ENCODE assay signal across 12 cellular contexts in the genomic region with DNA sequence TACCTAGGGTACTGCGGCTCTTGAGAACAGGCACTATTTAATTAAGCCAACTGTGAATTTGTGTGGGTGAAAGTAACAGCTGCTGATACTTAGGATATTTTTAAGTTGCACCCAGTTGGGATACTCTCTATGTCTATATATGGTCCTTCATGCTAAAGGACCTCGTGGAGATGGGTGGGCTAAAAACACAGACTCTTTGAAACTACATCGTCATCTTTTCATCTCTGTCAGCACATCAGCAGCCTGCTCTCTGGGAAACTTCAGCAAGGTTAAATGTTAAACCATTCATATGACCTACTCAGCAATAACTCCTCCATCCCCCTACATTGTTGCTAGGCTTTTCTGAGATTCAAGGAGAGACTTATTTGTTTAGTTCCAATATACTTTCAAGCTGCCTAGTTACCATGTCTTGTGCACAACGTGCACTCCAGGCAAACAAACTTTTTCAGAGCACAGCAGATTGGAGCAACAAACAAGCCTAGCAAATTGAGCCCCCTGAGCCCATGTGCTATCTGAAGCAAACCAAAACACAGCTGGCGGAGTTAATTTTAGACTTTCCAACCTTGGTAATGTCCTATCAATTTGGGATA. TPM values are rescaled to one million over a fixed set of nuclear protein-coding genes. Genes with fewer than 3 reads are reported as not detected.
A peak's percentile ranks its signal among the peaks of the same experiment; 100 is the strongest.
DNase-seq lines count a peak whose midpoint lies in the region; ATAC-seq and TF ChIP-seq lines count a peak whose summit lies in the region.
"Had no signal": no experiment of that assay in that cellular context is flagged by ENCODE, and none has a peak within 500 bp of the region (broad histone marks: within the 10 kb centered on the region; RNA-seq: fewer than 3 reads in every experiment).

No MANE protein-coding gene starts in this region.

- H3K9me3 Mint-ChIP-seq in endothelial cell (ENCODE audit: unreplicated experiment), result no peaks in the 10 kb centered on the region
- no peaks in the 10 kb centered on the region for H3K9me3 Mint-ChIP-seq in T-helper 2 cell treated with Interferon-gamma antibody and Interleukin-4, amounts not matched to agents 5 μg/mL and 100 μg/mL, for 36 hours
- H3K9me3 Mint-ChIP-seq in activated T-helper 2 cell treated with anti-CD3 and anti-CD28 coated beads, Interferon-gamma antibody, Interleukin-2, Interleukin-4, amounts not matched to agents 10 μg/mL and 5 μg/mL and 100 μg/mL, durations not matched to agents 14 hours and 24 hours and 36 hours, result no peaks in the 10 kb centered on the region

- no peaks in the 10 kb centered on the region for H3K4me1 ChIP-seq in osteoblast (ENCODE audit: insufficient read depth, low read length)

- H3K27me3 ChIP-seq in osteoblast (ENCODE audit: insufficient read depth, low read length), result no peaks in the 10 kb centered on the region

- intact Hi-C loops in activated T-helper 2 cell treated with anti-CD3 and anti-CD28 coated beads, Interferon-gamma antibody, Interleukin-2, Interleukin-4, amounts not matched to agents 10 μg/mL and 5 μg/mL and 100 μg/mL, durations not matched to agents 14 hours and 24 hours and 36 hours (cut with micrococcal nuclease), result no loop called here

- no peak for DNase-seq in endothelial cell (ENCODE audit: low spot score)
- DNase-seq in osteoblast (ENCODE audit: insufficient read length, low spot score, missing footprints), result no peak
- no peak for DNase-seq in cerebellum (ENCODE audit: low spot score)
- no peak for DNase-seq in T-helper 2 cell treated with Interferon-gamma antibody and Interleukin-4, amounts not matched to agents 5 μg/mL and 100 μg/mL, for 36 hours (ENCODE audit: low spot score)
- no peak for DNase-seq in activated T-helper 2 cell treated with anti-CD3 and anti-CD28 coated beads, Interferon-gamma antibody, Interleukin-2, Interleukin-4, amounts not matched to agents 10 μg/mL and 5 μg/mL and 100 μg/mL, durations not matched to agents 14 hours and 24 hours and 36 hours (ENCODE audit: low spot score)
- DNase-seq: activated gamma-delta T cell treated with Interleukin-2 at 50 U/mL for 16 hours, Calu3, NCI-H345 had no signal

- no peaks in the 10 kb centered on the region for H3K36me3 ChIP-seq in osteoblast (ENCODE audit: insufficient read depth, low read length)
- H3K36me3 ChIP-seq: thoracic aorta had no signal

- H3K27ac ChIP-seq in osteoblast (ENCODE audit: low read depth, low read length), result no peak overlapping the region
- H3K27ac ChIP-seq: thoracic aorta had no signal

- H3K27ac Mint-ChIP-seq in endothelial cell (ENCODE audit: unreplicated experiment), result peak overlapping the region; percentile 7
- no peak overlapping the region for H3K27ac Mint-ChIP-seq in T-helper 2 cell treated with Interferon-gamma antibody and Interleukin-4, amounts not matched to agents 5 μg/mL and 100 μg/mL, for 36 hours
- H3K27ac Mint-ChIP-seq in activated T-helper 2 cell treated with anti-CD3 and anti-CD28 coated beads, Interferon-gamma antibody, Interleukin-2, Interleukin-4, amounts not matched to agents 10 μg/mL and 5 μg/mL and 100 μg/mL, durations not matched to agents 14 hours and 24 hours and 36 hours, result no peak overlapping the region

- no peak overlapping the region for H3K4me3 ChIP-seq in osteoblast (ENCODE audit: insufficient read depth, low read length)
- H3K4me3 ChIP-seq: thoracic aorta had no signal

- no peaks in the 10 kb centered on the region for H3K79me2 ChIP-seq in osteoblast (ENCODE audit: insufficient read depth, low read length)

- H2AFZ ChIP-seq in osteoblast (ENCODE audit: low read length), result peak overlapping the region; percentile 1

- TF ChIP-seq CTCF in endothelial cell (IDR thresholded peaks at IDR 0.05; ENCODE audit: unreplicated experiment) (no peak), osteoblast (IDR thresholded peaks at IDR 0.05; ENCODE audit: extremely low read depth, low read depth, low read length) (no peak)

- H3K4me1 Mint-ChIP-seq in endothelial cell (ENCODE audit: unreplicated experiment), result no peaks in the 10 kb centered on the region
- H3K4me1 Mint-ChIP-seq in T-helper 2 cell treated with Interferon-gamma antibody and Interleukin-4, amounts not matched to agents 5 μg/mL and 100 μg/mL, for 36 hours (ENCODE audit: low read depth), result no peaks in the 10 kb centered on the region
- no peaks in the 10 kb centered on the region for H3K4me1 Mint-ChIP-seq in activated T-helper 2 cell treated with anti-CD3 and anti-CD28 coated beads, Interferon-gamma antibody, Interleukin-2, Interleukin-4, amounts not matched to agents 10 μg/mL and 5 μg/mL and 100 μg/mL, durations not matched to agents 14 hours and 24 hours and 36 hours (ENCODE audit: low read depth)

- no peak overlapping the region for H3K4me3 Mint-ChIP-seq in endothelial cell (ENCODE audit: unreplicated experiment)
- H3K4me3 Mint-ChIP-seq in T-helper 2 cell treated with Interferon-gamma antibody and Interleukin-4, amounts not matched to agents 5 μg/mL and 100 μg/mL, for 36 hours, result no peak overlapping the region
- H3K4me3 Mint-ChIP-seq in activated T-helper 2 cell treated with anti-CD3 and anti-CD28 coated beads, Interferon-gamma antibody, Interleukin-2, Interleukin-4, amounts not matched to agents 10 μg/mL and 5 μg/mL and 100 μg/mL, durations not matched to agents 14 hours and 24 hours and 36 hours (ENCODE audit: low read depth), result no peak overlapping the region

- ATAC-seq in GM19351 (IDR thresholded peaks at IDR 0.05; ENCODE audit: unreplicated experiment) (peak; percentile 49), HG03159 (IDR thresholded peaks at IDR 0.05; ENCODE audit: unreplicated experiment) (peak; percentile 63), HG03025 (IDR thresholded peaks at IDR 0.05; ENCODE audit: low FRiP score, unreplicated experiment) (no peak)

- no peaks in the 10 kb centered on the region for H3K36me3 Mint-ChIP-seq in endothelial cell (ENCODE audit: low read depth, unreplicated experiment)
- H3K36me3 Mint-ChIP-seq in T-helper 2 cell treated with Interferon-gamma antibody and Interleukin-4, amounts not matched to agents 5 μg/mL and 100 μg/mL, for 36 hours (ENCODE audit: low read depth), result no peaks in the 10 kb centered on the region
- no peaks in the 10 kb centered on the region for H3K36me3 Mint-ChIP-seq in activated T-helper 2 cell treated with anti-CD3 and anti-CD28 coated beads, Interferon-gamma antibody, Interleukin-2, Interleukin-4, amounts not matched to agents 10 μg/mL and 5 μg/mL and 100 μg/mL, durations not matched to agents 14 hours and 24 hours and 36 hours (ENCODE audit: low read depth)

- no peaks in the 10 kb centered on the region for H4K20me1 ChIP-seq in osteoblast (ENCODE audit: insufficient read depth, low read length)

- H3K27me3 Mint-ChIP-seq in endothelial cell (ENCODE audit: unreplicated experiment), result no peaks in the 10 kb centered on the region
- H3K27me3 Mint-ChIP-seq in T-helper 2 cell treated with Interferon-gamma antibody and Interleukin-4, amounts not matched to agents 5 μg/mL and 100 μg/mL, for 36 hours (ENCODE audit: low read depth), result peaks cover 4% of the 10 kb centered on the region
- H3K27me3 Mint-ChIP-seq in activated T-helper 2 cell treated with anti-CD3 and anti-CD28 coated beads, Interferon-gamma antibody, Interleukin-2, Interleukin-4, amounts not matched to agents 10 μg/mL and 5 μg/mL and 100 μg/mL, durations not matched to agents 14 hours and 24 hours and 36 hours (ENCODE audit: low read depth), result no peaks in the 10 kb centered on the region

- no peak overlapping the region for H3K4me2 ChIP-seq in osteoblast (ENCODE audit: insufficient read depth, low read length)

- H3K9me3 ChIP-seq in osteoblast (ENCODE audit: low read depth, low read length), result no peaks in the 10 kb centered on the region
- H3K9me3 ChIP-seq: thoracic aorta had no signal

RNA-seq across cellular contexts. Expression of a gene that starts 6.2 kb away (rescaled TPM):
- total RNA-seq in endothelial cell (ENCODE audit: unreplicated experiment), result 49.4 TPM
- 14.1 and 15.9 TPM in 2 replicates for total RNA-seq in osteoblast
- total RNA-seq in cerebellum, result 39.1 TPM
- 27.0 and 28.1 TPM in 2 replicates for total RNA-seq in activated T-helper 2 cell treated with anti-CD3 and anti-CD28 coated beads, Interferon-gamma antibody, Interleukin-2, Interleukin-4, amounts not matched to agents 10 μg/mL and 5 μg/mL and 100 μg/mL, durations not matched to agents 14 hours and 24 hours and 36 hours

RNA-seq across cellular contexts. Expression of a gene that starts 56.3 kb away (rescaled TPM):
- 69.5 TPM for total RNA-seq in endothelial cell (ENCODE audit: unreplicated experiment)
- total RNA-seq in osteoblast, result 78.1 and 79.3 TPM in 2 replicates
- total RNA-seq in cerebellum, result 35.8 TPM
- 120 and 121 TPM in 2 replicates for total RNA-seq in activated T-helper 2 cell treated with anti-CD3 and anti-CD28 coated beads, Interferon-gamma antibody, Interleukin-2, Interleukin-4, amounts not matched to agents 10 μg/mL and 5 μg/mL and 100 μg/mL, durations not matched to agents 14 hours and 24 hours and 36 hours
